ENCODE assay signal across 1 cellular context in the genomic region with DNA sequence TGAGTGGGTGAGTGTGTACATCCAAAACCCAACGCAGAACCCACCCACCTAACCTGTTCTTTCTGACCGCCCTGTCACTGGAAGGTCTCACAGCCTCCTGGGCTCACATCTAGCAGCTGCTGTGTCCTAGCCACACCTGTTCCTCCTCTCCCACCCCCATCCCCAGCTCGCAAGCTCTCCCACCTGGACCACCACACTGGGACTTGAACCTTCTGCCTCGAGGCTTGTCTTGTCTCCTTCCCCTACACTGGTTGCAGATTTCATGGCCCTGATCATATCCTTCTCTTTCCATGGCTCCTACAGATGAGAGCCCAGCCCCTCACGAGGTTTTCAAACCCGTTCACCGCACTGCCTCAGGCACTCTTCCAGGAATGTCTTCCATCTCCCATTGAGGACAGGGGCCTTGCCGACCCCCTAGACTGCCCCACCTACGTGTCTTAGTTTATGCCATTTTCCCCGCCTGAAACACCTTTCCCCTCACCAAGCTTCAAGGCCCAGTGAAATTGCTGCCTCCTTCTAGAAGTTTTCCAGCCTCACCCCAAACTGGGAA.
TF ChIP-seq lines count a peak whose summit lies in the region.

No MANE protein-coding gene starts in this region.

TF ChIP-seq in HepG2, 621 proteins besides CTCF, POLR2A, EP300 and RAD21:
- TF ChIP-seq, protein P1, sequence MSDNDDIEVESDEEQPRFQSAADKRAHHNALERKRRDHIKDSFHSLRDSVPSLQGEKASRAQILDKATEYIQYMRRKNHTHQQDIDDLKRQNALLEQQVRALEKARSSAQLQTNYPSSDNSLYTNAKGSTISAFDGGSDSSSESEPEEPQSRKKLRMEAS (IDR thresholded peaks at IDR 0.05), result no peak
- TF ChIP-seq ZFP90 (CRISPR knock-in tag; IDR thresholded peaks at IDR 0.05; ENCODE audit: borderline replicate concordance), result no peak
- TF ChIP-seq SMYD3 (CRISPR knock-in tag; IDR thresholded peaks at IDR 0.05), result no peak
- TF ChIP-seq, protein P2, sequence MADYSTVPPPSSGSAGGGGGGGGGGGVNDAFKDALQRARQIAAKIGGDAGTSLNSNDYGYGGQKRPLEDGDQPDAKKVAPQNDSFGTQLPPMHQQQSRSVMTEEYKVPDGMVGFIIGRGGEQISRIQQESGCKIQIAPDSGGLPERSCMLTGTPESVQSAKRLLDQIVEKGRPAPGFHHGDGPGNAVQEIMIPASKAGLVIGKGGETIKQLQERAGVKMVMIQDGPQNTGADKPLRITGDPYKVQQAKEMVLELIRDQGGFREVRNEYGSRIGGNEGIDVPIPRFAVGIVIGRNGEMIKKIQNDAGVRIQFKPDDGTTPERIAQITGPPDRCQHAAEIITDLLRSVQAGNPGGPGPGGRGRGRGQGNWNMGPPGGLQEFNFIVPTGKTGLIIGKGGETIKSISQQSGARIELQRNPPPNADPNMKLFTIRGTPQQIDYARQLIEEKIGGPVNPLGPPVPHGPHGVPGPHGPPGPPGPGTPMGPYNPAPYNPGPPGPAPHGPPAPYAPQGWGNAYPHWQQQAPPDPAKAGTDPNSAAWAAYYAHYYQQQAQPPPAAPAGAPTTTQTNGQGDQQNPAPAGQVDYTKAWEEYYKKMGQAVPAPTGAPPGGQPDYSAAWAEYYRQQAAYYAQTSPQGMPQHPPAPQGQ (CRISPR knock-in tag; IDR thresholded peaks at IDR 0.05; ENCODE audit: borderline replicate concordance), result no peak
- no peak for TF ChIP-seq THAP7 (CRISPR knock-in tag; IDR thresholded peaks at IDR 0.05)
- no peak for TF ChIP-seq CCAR2 (optimal IDR thresholded peaks at IDR 0.05; ENCODE audit: low read depth, low read length)
- TF ChIP-seq, protein P3, sequence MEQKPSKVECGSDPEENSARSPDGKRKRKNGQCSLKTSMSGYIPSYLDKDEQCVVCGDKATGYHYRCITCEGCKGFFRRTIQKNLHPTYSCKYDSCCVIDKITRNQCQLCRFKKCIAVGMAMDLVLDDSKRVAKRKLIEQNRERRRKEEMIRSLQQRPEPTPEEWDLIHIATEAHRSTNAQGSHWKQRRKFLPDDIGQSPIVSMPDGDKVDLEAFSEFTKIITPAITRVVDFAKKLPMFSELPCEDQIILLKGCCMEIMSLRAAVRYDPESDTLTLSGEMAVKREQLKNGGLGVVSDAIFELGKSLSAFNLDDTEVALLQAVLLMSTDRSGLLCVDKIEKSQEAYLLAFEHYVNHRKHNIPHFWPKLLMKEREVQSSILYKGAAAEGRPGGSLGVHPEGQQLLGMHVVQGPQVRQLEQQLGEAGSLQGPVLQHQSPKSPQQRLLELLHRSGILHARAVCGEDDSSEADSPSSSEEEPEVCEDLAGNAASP (CRISPR knock-in tag; IDR thresholded peaks at IDR 0.05; ENCODE audit: borderline replicate concordance), result no peak
- no peak for TF ChIP-seq SCMH1 (CRISPR knock-in tag; IDR thresholded peaks at IDR 0.05; ENCODE audit: borderline replicate concordance)
- TF ChIP-seq SRF (IDR thresholded peaks at IDR 0.05; ENCODE audit: low read depth, low read length), result no peak
- TF ChIP-seq, protein P4, sequence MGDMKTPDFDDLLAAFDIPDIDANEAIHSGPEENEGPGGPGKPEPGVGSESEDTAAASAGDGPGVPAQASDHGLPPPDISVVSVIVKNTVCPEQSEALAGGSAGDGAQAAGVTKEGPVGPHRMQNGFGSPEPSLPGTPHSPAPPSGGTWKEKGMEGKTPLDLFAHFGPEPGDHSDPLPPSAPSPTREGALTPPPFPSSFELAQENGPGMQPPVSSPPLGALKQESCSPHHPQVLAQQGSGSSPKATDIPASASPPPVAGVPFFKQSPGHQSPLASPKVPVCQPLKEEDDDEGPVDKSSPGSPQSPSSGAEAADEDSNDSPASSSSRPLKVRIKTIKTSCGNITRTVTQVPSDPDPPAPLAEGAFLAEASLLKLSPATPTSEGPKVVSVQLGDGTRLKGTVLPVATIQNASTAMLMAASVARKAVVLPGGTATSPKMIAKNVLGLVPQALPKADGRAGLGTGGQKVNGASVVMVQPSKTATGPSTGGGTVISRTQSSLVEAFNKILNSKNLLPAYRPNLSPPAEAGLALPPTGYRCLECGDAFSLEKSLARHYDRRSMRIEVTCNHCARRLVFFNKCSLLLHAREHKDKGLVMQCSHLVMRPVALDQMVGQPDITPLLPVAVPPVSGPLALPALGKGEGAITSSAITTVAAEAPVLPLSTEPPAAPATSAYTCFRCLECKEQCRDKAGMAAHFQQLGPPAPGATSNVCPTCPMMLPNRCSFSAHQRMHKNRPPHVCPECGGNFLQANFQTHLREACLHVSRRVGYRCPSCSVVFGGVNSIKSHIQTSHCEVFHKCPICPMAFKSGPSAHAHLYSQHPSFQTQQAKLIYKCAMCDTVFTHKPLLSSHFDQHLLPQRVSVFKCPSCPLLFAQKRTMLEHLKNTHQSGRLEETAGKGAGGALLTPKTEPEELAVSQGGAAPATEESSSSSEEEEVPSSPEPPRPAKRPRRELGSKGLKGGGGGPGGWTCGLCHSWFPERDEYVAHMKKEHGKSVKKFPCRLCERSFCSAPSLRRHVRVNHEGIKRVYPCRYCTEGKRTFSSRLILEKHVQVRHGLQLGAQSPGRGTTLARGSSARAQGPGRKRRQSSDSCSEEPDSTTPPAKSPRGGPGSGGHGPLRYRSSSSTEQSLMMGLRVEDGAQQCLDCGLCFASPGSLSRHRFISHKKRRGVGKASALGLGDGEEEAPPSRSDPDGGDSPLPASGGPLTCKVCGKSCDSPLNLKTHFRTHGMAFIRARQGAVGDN (CRISPR knock-in tag; IDR thresholded peaks at IDR 0.05), result no peak
- TF ChIP-seq ZNF619 (CRISPR knock-in tag; IDR thresholded peaks at IDR 0.05), result no peak
- TF ChIP-seq IRX3 (CRISPR knock-in tag; IDR thresholded peaks at IDR 0.05; ENCODE audit: borderline replicate concordance, low read depth), result no peak
- no peak for TF ChIP-seq SNAPC2 (CRISPR knock-in tag; IDR thresholded peaks at IDR 0.05)
- no peak for TF ChIP-seq ZNF678 (CRISPR knock-in tag; IDR thresholded peaks at IDR 0.05)
- no peak for TF ChIP-seq ZBTB38 (CRISPR knock-in tag; IDR thresholded peaks at IDR 0.05)
